ENCODE assay signal across 25 cellular contexts in genomic region chr1:26557078-26557477, GRCh38. TPM values are rescaled to one million over a fixed set of nuclear protein-coding genes. Genes with fewer than 3 reads are reported as not detected.
DNase-seq lines count a peak whose midpoint lies in the region; ATAC-seq and TF ChIP-seq lines count a peak whose summit lies in the region.
"Had no signal": no experiment of that assay in that cellular context is flagged by ENCODE, and none has a peak within 500 bp of the region (broad histone marks: within the 10 kb centered on the region; RNA-seq: fewer than 3 reads in every experiment).

No MANE protein-coding gene starts in this region.

- H3K4me3 Mint-ChIP-seq in stimulated activated naive CD8-positive, alpha-beta T cell treated with anti-CD3 and anti-CD28 coated beads, Interleukin-15, amount 100 ng/mL, for 72 hours = no peak overlapping the region
- no peak overlapping the region for H3K4me3 Mint-ChIP-seq in activated naive CD8-positive, alpha-beta T cell
- H3K4me3 Mint-ChIP-seq: activated T-cell treated with anti-CD3 and anti-CD28 coated beads, Interleukin-2, amount 50 U/mL, for 4 hours; T-helper 17 cell had no signal

- no peak for DNase-seq in stimulated activated naive CD8-positive, alpha-beta T cell treated with anti-CD3 and anti-CD28 coated beads, Interleukin-15, amount 100 ng/mL, for 72 hours
- no peak for DNase-seq in stimulated activated naive CD8-positive, alpha-beta T cell treated with anti-CD3 and anti-CD28 coated beads, Interleukin-15, Interleukin-2, amounts not matched to agents 100 U/mL and 50 U/mL, for 24 hours
- no peak for DNase-seq in tibial nerve (ENCODE audit: low spot score in 2 of 2)
- no peak for DNase-seq in stimulated activated CD4-positive, alpha-beta T cell treated with anti-CD3 and anti-CD28 coated beads, Interleukin-2, amount 100 ng/mL, for 24 hours
- DNase-seq: activated T-cell treated with anti-CD3 and anti-CD28 coated beads, Interleukin-2, amount 50 U/mL, for 4 hours; central memory CD4-positive, alpha-beta T cell; esophagus squamous epithelium; foreskin keratinocyte; heart left ventricle; MV-4-11; NCI-H1436 treated with DMSO at 0.1 percent for 48 hours; NCI-H2081 treated with DMSO at 0.1 percent for 48 hours; NCI-H226; nucleus accumbens; psoas muscle; Right ventricle myocardium superior; stimulated activated CD4-positive, alpha-beta T cell treated with anti-CD3 and anti-CD28 coated beads, Interleukin-2, amount 100 ng/mL, for 48 hours; T-helper 17 cell had no signal

- TF ChIP-seq POLR2A in tibial nerve (IDR thresholded peaks at IDR 0.05) = no peak

- H3K4me3 ChIP-seq in tibial nerve = no peak overlapping the region
- H3K4me3 ChIP-seq: esophagus squamous epithelium, heart left ventricle, psoas muscle had no signal

- peaks cover 45% of the 10 kb centered on the region for H3K4me1 Mint-ChIP-seq in stimulated activated naive CD8-positive, alpha-beta T cell treated with anti-CD3 and anti-CD28 coated beads, Interleukin-15, amount 100 ng/mL, for 72 hours
- H3K4me1 Mint-ChIP-seq in activated naive CD8-positive, alpha-beta T cell (ENCODE audit: low read depth) = peaks cover 4% of the 10 kb centered on the region

- no peak for ATAC-seq in stimulated activated naive CD8-positive, alpha-beta T cell treated with anti-CD3 and anti-CD28 coated beads, Interleukin-15, amount 100 ng/mL, for 72 hours
- no peak for ATAC-seq in stimulated activated naive CD8-positive, alpha-beta T cell treated with anti-CD3 and anti-CD28 coated beads, Interleukin-15, Interleukin-2, amounts not matched to agents 100 U/mL and 50 U/mL, for 24 hours
- ATAC-seq in GM21717 (IDR thresholded peaks at IDR 0.05; ENCODE audit: unreplicated experiment) (no peak), GM18498 (IDR thresholded peaks at IDR 0.05; ENCODE audit: unreplicated experiment) (no peak)
- ATAC-seq: activated T-cell treated with anti-CD3 and anti-CD28 coated beads, Interleukin-2, amount 50 U/mL, for 4 hours; foreskin keratinocyte; HCT116; heart left ventricle; psoas muscle; sciatic nerve; SK-N-SH treated with all-trans-retinoic acid at 6 μM for 48 hours; T-helper 17 cell had no signal

- TF ChIP-seq CTCF in tibial nerve (IDR thresholded peaks at IDR 0.05) = no peak

- H3K9me3 ChIP-seq in tibial nerve = no peaks in the 10 kb centered on the region
- H3K9me3 ChIP-seq: esophagus squamous epithelium, heart left ventricle, psoas muscle had no signal

- 65 to 74% methylated on average over 11 to 13 of the region's 13 CpGs for WGBS in tibial nerve, 2 donors

- no peaks in the 10 kb centered on the region for H3K9me3 Mint-ChIP-seq in stimulated activated naive CD8-positive, alpha-beta T cell treated with anti-CD3 and anti-CD28 coated beads, Interleukin-15, amount 100 ng/mL, for 72 hours
- no peaks in the 10 kb centered on the region for H3K9me3 Mint-ChIP-seq in activated naive CD8-positive, alpha-beta T cell (ENCODE audit: low read depth)
- H3K9me3 Mint-ChIP-seq: activated T-cell treated with anti-CD3 and anti-CD28 coated beads, Interleukin-2, amount 50 U/mL, for 4 hours had no signal

- H3K27ac ChIP-seq in layer of hippocampus (ENCODE audit: low read depth, low read length) = peak overlapping the region; percentile 98
- H3K27ac ChIP-seq in tibial nerve = peak overlapping the region in 3 of 4 donors; percentile 36 to 78 (median 67)
- H3K27ac ChIP-seq: esophagus squamous epithelium, foreskin keratinocyte, heart left ventricle, psoas muscle had no signal

- peak overlapping the region; percentile 56 to 65 for H3K27ac Mint-ChIP-seq in stimulated activated naive CD8-positive, alpha-beta T cell treated with anti-CD3 and anti-CD28 coated beads, Interleukin-15, amount 100 ng/mL, for 72 hours
- H3K27ac Mint-ChIP-seq in activated naive CD8-positive, alpha-beta T cell = peak overlapping the region; percentile 73
- H3K27ac Mint-ChIP-seq: T-helper 17 cell had no signal

- peaks cover 0 to 19% (median 8%) of the 10 kb centered on the region in 3 donors for H3K36me3 ChIP-seq in tibial nerve

- peaks cover 0 to 34% (median 11%) of the 10 kb centered on the region in 4 donors for H3K4me1 ChIP-seq in tibial nerve
- H3K4me1 ChIP-seq: foreskin keratinocyte, psoas muscle had no signal

- no peak for TF ChIP-seq EP300 in tibial nerve (IDR thresholded peaks at IDR 0.05)

- H3K27me3 Mint-ChIP-seq in stimulated activated naive CD8-positive, alpha-beta T cell treated with anti-CD3 and anti-CD28 coated beads, Interleukin-15, amount 100 ng/mL, for 72 hours = no peaks in the 10 kb centered on the region
- no peaks in the 10 kb centered on the region for H3K27me3 Mint-ChIP-seq in activated naive CD8-positive, alpha-beta T cell
- H3K27me3 Mint-ChIP-seq: T-helper 17 cell had no signal

- peaks cover 2% of the 10 kb centered on the region for H3K36me3 Mint-ChIP-seq in activated naive CD8-positive, alpha-beta T cell

- H3K27me3 ChIP-seq in layer of hippocampus (ENCODE audit: control insufficient read depth, insufficient read depth, low read length) = no peaks in the 10 kb centered on the region
- H3K27me3 ChIP-seq in tibial nerve = no peaks in the 10 kb centered on the region
- H3K27me3 ChIP-seq: esophagus squamous epithelium, foreskin keratinocyte, heart left ventricle had no signal

RNA-seq across cellular contexts. Expression of gene RPS6KA1, which starts 27.5 kb away (rescaled TPM):
- total RNA-seq in tibial nerve = 10 to 100 TPM; 10.7 to 37.2 (median 13.5) TPM
